8 cellular contexts compared by ENCODE assay signal in genomic region chr17:8073627-8074485, GRCh38.
A peak's percentile ranks its signal among the peaks of the same experiment; 100 is the strongest.
DNase-seq lines count a peak whose midpoint lies in the region; ATAC-seq and TF ChIP-seq lines count a peak whose summit lies in the region.

No MANE protein-coding gene starts in this region.

- ATAC-seq in GM21381 (IDR thresholded peaks at IDR 0.05; ENCODE audit: unreplicated experiment) = no peak

- no peak for TF ChIP-seq POLR2A in NB4 (IDR thresholded peaks at IDR 0.05; ENCODE audit: extremely low read depth, insufficient read length)

- H3K27ac ChIP-seq in WERI-Rb-1 = no peak overlapping the region

- H3K4me3 ChIP-seq in NB4 (ENCODE audit: low read depth, low read length) = no peak overlapping the region
- H3K4me3 ChIP-seq in WERI-Rb-1 (ENCODE audit: low read depth, low read length) = peak overlapping the region; percentile 13

- DNase-seq in NCI-H2196 (lab: John Stamatoyannopoulos, UW; ENCODE audit: unreplicated experiment) (peak; percentile 63), NCI-H2196 treated with DMSO at 0.1 percent for 48 hours (lab: John Stamatoyannopoulos, UW; ENCODE audit: unreplicated experiment) (no peak), NB4 (ENCODE audit: low read depth) (peak; percentile 75), WERI-Rb-1 (peak; percentile 83), T47D (ENCODE audit: low read depth in 1 of 2, low spot score in 1 of 2) (peak; percentile 66 to 72), iris pigment epithelial cell (ENCODE audit: low read depth) (peak; percentile 54)
- DNase-seq in stimulated activated CD4-positive, alpha-beta T cell treated with anti-CD3 and anti-CD28 coated beads, Interleukin-2, amount 100 ng/mL, for 24 hours = peak; percentile 90 to 93

- H3K27me3 ChIP-seq in WERI-Rb-1 (ENCODE audit: insufficient read depth, low read depth, severe bottlenecking) = peaks cover 12% of the 10 kb centered on the region

- in situ Hi-C loops in T47D (cut with HindIII; ENCODE audit: low pct_unique_long_range_greater_than_20kb, low sequenced_read_pairs) = no loop called here

- H3K36me3 ChIP-seq in WERI-Rb-1 = no peaks in the 10 kb centered on the region

- TF ChIP-seq CTCF in NB4 (IDR thresholded peaks at IDR 0.05; ENCODE audit: low read depth, low read length) = peak; percentile 75
- TF ChIP-seq CTCF in WERI-Rb-1 (IDR thresholded peaks at IDR 0.05; ENCODE audit: low read depth, low read length) = peak; percentile 99

- H3K9me3 ChIP-seq in WERI-Rb-1 (ENCODE audit: severe bottlenecking) = no peaks in the 10 kb centered on the region
